Comparison of ENCODE assay signal across 2 cellular contexts in genomic region chr21:45467221-45467779, GRCh38.
TF ChIP-seq lines count a peak whose summit lies in the region.

No MANE protein-coding gene starts in this region.

TF ChIP-seq in SK-N-SH treated with all-trans-retinoic acid at 6 μM for 48 hours, 23 proteins besides CTCF, POLR2A, EP300 and RAD21 (continued from another document):
- TF ChIP-seq ISL1 (CRISPR knock-in tag; IDR thresholded peaks at IDR 0.05) (no peak), ZFP3 (CRISPR knock-in tag; IDR thresholded peaks at IDR 0.05) (no peak), ZNF565 (CRISPR knock-in tag; conservative IDR thresholded peaks at IDR 0.05; ENCODE audit: low read depth) (no peak), BACH2 (CRISPR knock-in tag; IDR thresholded peaks at IDR 0.05; ENCODE audit: borderline replicate concordance) (no peak), CSRNP3 (CRISPR knock-in tag; IDR thresholded peaks at IDR 0.05) (no peak), ZFP30 (CRISPR knock-in tag; IDR thresholded peaks at IDR 0.05) (no peak), ARNTL (CRISPR knock-in tag; IDR thresholded peaks at IDR 0.05; ENCODE audit: borderline replicate concordance, low read depth) (no peak), PATZ1 (CRISPR knock-in tag; IDR thresholded peaks at IDR 0.05; ENCODE audit: borderline replicate concordance) (no peak), PPARA (CRISPR knock-in tag; IDR thresholded peaks at IDR 0.05; ENCODE audit: borderline replicate concordance) (no peak), ZNF8 (CRISPR knock-in tag; IDR thresholded peaks at IDR 0.05) (no peak), TSHZ2 (CRISPR knock-in tag; IDR thresholded peaks at IDR 0.05) (no peak), GLIS3 (CRISPR knock-in tag; IDR thresholded peaks at IDR 0.05) (no peak), CSDC2 (CRISPR knock-in tag; IDR thresholded peaks at IDR 0.05) (no peak), SNAI2 (CRISPR knock-in tag; IDR thresholded peaks at IDR 0.05) (no peak), ZNF70 (CRISPR knock-in tag; IDR thresholded peaks at IDR 0.05) (no peak)
TF ChIP-seq in SK-N-SH treated with all-trans-retinoic acid at 6 μM for 48 hours: peak in this region for 0.

TF ChIP-seq in SK-N-SH, 30 proteins besides CTCF, POLR2A, EP300 and RAD21 (continued from another document):
- no peak for TF ChIP-seq MEF2A (IDR thresholded peaks at IDR 0.05; ENCODE audit: borderline replicate concordance, low read depth)
- TF ChIP-seq RXRA (IDR thresholded peaks at IDR 0.05; ENCODE audit: borderline replicate concordance, low read depth) = no peak
